ENCODE assay signal across 13 cellular contexts in the genomic region with DNA sequence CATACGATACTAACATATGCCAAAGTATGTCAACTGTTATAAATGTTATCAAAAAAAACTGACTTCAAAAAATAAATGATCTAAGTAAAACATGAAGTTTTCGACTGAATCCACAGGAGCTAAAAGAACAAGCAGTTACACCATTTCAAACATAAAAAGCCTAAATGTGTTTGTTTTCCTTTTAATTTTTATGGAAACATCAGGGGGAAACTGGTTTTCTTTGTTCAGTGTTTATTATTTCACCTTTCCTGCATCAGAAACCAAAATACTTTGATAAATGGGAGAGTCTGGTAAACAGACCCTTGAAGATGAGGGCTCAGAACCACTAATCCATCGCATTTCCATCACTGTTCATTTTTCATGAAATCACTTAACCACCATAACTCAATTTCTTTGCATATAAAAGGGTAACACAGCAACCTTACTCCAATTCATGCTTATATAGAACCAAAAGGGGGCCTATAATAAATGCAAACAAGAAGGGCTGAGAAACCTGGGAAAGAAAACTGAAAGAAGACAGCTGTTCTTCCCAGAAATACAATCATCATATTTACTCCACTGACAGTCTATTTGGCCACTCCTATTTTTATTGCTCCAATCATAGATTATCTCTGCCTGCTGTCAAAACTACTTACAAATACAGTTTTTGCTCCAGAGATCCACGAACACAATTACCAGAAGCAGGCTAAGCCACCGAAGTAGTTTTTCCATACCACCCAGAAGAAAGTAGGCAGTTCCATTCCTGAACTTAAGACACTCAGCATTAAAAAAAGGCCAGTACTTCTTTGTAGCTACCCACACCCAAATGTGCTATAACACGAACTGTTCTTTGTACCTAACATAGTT. TPM values are rescaled to one million over a fixed set of nuclear protein-coding genes. Genes with fewer than 3 reads are reported as not detected.
A peak's percentile ranks its signal among the peaks of the same experiment; 100 is the strongest.
DNase-seq lines count a peak whose midpoint lies in the region; ATAC-seq, FAIRE-seq and TF ChIP-seq lines count a peak whose summit lies in the region.
"Had no signal": no experiment of that assay in that cellular context is flagged by ENCODE, and none has a peak within 500 bp of the region (broad histone marks: within the 10 kb centered on the region; RNA-seq: fewer than 3 reads in every experiment).

No MANE protein-coding gene starts in this region.

- 19 to 30% methylated on average over 6 of the region's 6 CpGs for WGBS in body of pancreas, 2 donors
- WGBS in HepG2 (ENCODE audit: low lambda C conversion rate) = 87% methylated on average over 6 of the region's 6 CpGs

- H3K4me1 ChIP-seq in body of pancreas = peaks cover 49% of the 10 kb centered on the region
- peaks cover 6 to 12% of the 10 kb centered on the region in 2 donors for H3K4me1 ChIP-seq in kidney (ENCODE audit: control insufficient read depth in 1 of 2, insufficient read depth in 1 of 2, low read depth in 1 of 2, low read length in 2 of 2)
- H3K4me1 ChIP-seq in thoracic aorta (ENCODE audit: control insufficient read depth in 1 of 2, low read depth in 2 of 2) = peaks cover 21 to 56% of the 10 kb centered on the region in 2 donors
- 0 out of 2 replicates have a peak, but pooled peaks cover 7% of the 10 kb centered on the region for H3K4me1 ChIP-seq in HepG2 (ENCODE audit: insufficient read depth, low read length)

- no peak overlapping the region for H3K4me2 ChIP-seq in HepG2 (ENCODE audit: low read depth, low read length)

- TF ChIP-seq CTCF in body of pancreas (IDR thresholded peaks at IDR 0.05) = no peak
- no peak for TF ChIP-seq CTCF in kidney (IDR thresholded peaks at IDR 0.05; ENCODE audit: borderline replicate concordance, extremely low read depth, insufficient read depth)
- TF ChIP-seq CTCF in thoracic aorta (IDR thresholded peaks at IDR 0.05) = no peak
- TF ChIP-seq CTCF in HepG2 (CRISPR knock-in tag; IDR thresholded peaks at IDR 0.05) = no peak

- FAIRE-seq in kidney (lab: Jason Lieb, UNC) (no peak), HepG2 (lab: Jason Lieb, UNC) (no peak)

- intact Hi-C loops in body of pancreas (cut with DNase I) = no loop called here
- intact Hi-C loops in kidney (cut with DNase I) = no loop called here
- intact Hi-C loops in HepG2 (cut with micrococcal nuclease; ENCODE audit: unreplicated experiment) = no loop called here

- in situ Hi-C loops in HepG2 (cut with HindIII; ENCODE audit: extremely low pct_ligation_motif_present, low pct_unique_long_range_greater_than_20kb) = no loop called here

- peaks cover 37 to 56% (median 47%) of the 10 kb centered on the region in 3 donors for H3K4me1 Mint-ChIP-seq in IgD-negative memory B cell

- H3K9me3 ChIP-seq in body of pancreas = no peaks in the 10 kb centered on the region
- no peaks in the 10 kb centered on the region for H3K9me3 ChIP-seq in kidney (ENCODE audit: control insufficient read depth in 1 of 2, low read length in 2 of 2)
- no peaks in the 10 kb centered on the region for H3K9me3 ChIP-seq in thoracic aorta
- H3K9me3 ChIP-seq in HepG2 (ENCODE audit: low read length) = no peaks in the 10 kb centered on the region

- H3K9ac ChIP-seq in kidney (ENCODE audit: low read length in 2 of 2) (peak overlapping the region in 1 of 2 donors; percentile 23), HepG2 (ENCODE audit: insufficient read depth, low read depth, low read length) (no peak overlapping the region)

- H3K27me3 ChIP-seq in body of pancreas = no peaks in the 10 kb centered on the region
- H3K27me3 ChIP-seq in thoracic aorta (replicated peaks; ENCODE audit: insufficient read depth) = no peaks in the 10 kb centered on the region
- H3K27me3 ChIP-seq in HepG2 (ENCODE audit: control insufficient read depth in 1 of 2, insufficient read depth in 2 of 2, low read length in 2 of 2) = no peaks in the 10 kb centered on the region

- no peaks in the 10 kb centered on the region for H4K20me1 ChIP-seq in HepG2 (ENCODE audit: insufficient read depth, low read length)

- H3K9me3 Mint-ChIP-seq in IgD-negative memory B cell = no peaks in the 10 kb centered on the region

- peak overlapping the region; percentile 34 to 93 (median 56) for H3K4me3 Mint-ChIP-seq in IgD-negative memory B cell

- no peak for TF ChIP-seq RAD21 in HepG2 (CRISPR knock-in tag; IDR thresholded peaks at IDR 0.05)

- no peak overlapping the region for H2AFZ ChIP-seq in HepG2 (ENCODE audit: low read length)

- ATAC-seq in body of pancreas (no peak), thoracic aorta (ENCODE audit: insufficient number of reproducible peaks, low FRiP score, low read depth) (no peak), HepG2 (no peak)

- TF ChIP-seq POLR2A in body of pancreas (IDR thresholded peaks at IDR 0.05) (no peak), HepG2 (IDR thresholded peaks at IDR 0.05; ENCODE audit: insufficient read depth in 1 of 2, low read depth in 2 of 2, low read length in 2 of 2) (no peak)

- peak overlapping the region; percentile 79 to 95 (median 93) for H3K27ac Mint-ChIP-seq in IgD-negative memory B cell

- H3K36me3 ChIP-seq in body of pancreas (replicated peaks in 1 of 2; ENCODE audit: insufficient read depth in 1 of 2, low read depth in 2 of 2) (no peaks in the 10 kb centered on the region), kidney (ENCODE audit: control insufficient read depth in 1 of 2, insufficient read depth in 2 of 2, low read length in 2 of 2) (no peaks in the 10 kb centered on the region), thoracic aorta (no peaks in the 10 kb centered on the region), HepG2 (replicated peaks in 1 of 2; ENCODE audit: control insufficient read depth in 1 of 2, insufficient read depth in 2 of 2, low read length in 2 of 2) (peaks cover 0 to 2% of the 10 kb centered on the region in 2 experiments; a peak in 1 of 5 replicates)

- H3K79me2 ChIP-seq in HepG2 (ENCODE audit: insufficient read depth, low read length) = no peaks in the 10 kb centered on the region

- peak overlapping the region in 3 of 4 donors; percentile 29 to 40 (median 33) for H3K27ac ChIP-seq in body of pancreas
- H3K27ac ChIP-seq in kidney (ENCODE audit: low read depth in 2 of 2, low read length in 2 of 2) = peak overlapping the region; percentile 49 to 59
- peak overlapping the region in 1 of 2 donors; percentile 20 for H3K27ac ChIP-seq in thoracic aorta
- no peak overlapping the region for H3K27ac ChIP-seq in HepG2 (ENCODE audit: extremely low read length, insufficient read depth, low read length)

- BruUV-seq in HepG2 (replicated peaks; lab: Mats Ljungman, UMichigan) = no TSS peak

- POLR2A ChIA-PET in HepG2 (lab: Yijun Ruan, JAX) = no interaction called here

- TF ChIP-seq EP300 in HepG2 (IDR thresholded peaks at IDR 0.05; ENCODE audit: low read depth in 2 of 2, low read length in 2 of 2) (no peak), HepG2 (CRISPR knock-in tag; IDR thresholded peaks at IDR 0.05; ENCODE audit: borderline replicate concordance) (no peak)

- peaks cover 3% of the 10 kb centered on the region for H3K36me3 Mint-ChIP-seq in IgD-negative memory B cell

- no peak overlapping the region for H3K4me3 ChIP-seq in body of pancreas
- peak overlapping the region; percentile 25 to 37 for H3K4me3 ChIP-seq in kidney (ENCODE audit: low read length in 2 of 2)
- H3K4me3 ChIP-seq in thoracic aorta = peak overlapping the region; percentile 21
- no peak overlapping the region for H3K4me3 ChIP-seq in HepG2 (replicated peaks in 1 of 3; ENCODE audit: insufficient read depth in 1 of 3, low read depth in 2 of 3, low read length in 3 of 3)

- H3K27me3 Mint-ChIP-seq in IgD-negative memory B cell = peaks cover 6% of the 10 kb centered on the region

- no peak for DNase-seq in body of pancreas
- no peak for DNase-seq in kidney
- no peak for DNase-seq in thoracic aorta (ENCODE audit: low spot score)
- DNase-seq in amygdala (lab: John Stamatoyannopoulos, UW) = no peak
- DNase-seq in HepG2 (ENCODE audit: low spot score) = no peak
- DNase-seq in DMS79 (lab: John Stamatoyannopoulos, UW) = no peak
- DNase-seq in epidermal melanocyte (ENCODE audit: insufficient read length, low spot score) = no peak
- DNase-seq: cortex of kidney; islet precursor cell; NCI-H524; stimulated activated naive CD4-positive, alpha-beta T cell treated with Interleukin-2 at 50 U/mL for 16 hours; T-helper 9 cell had no signal

- CTCF ChIA-PET in HepG2 (lab: Yijun Ruan, JAX; ENCODE audit: low intra/inter-chr PET ratio, low total read pairs) = no interaction called here

RNA-seq across cellular contexts. Expression of a gene that starts 16.9 kb away (rescaled TPM):
- polyA plus RNA-seq in IgD-negative memory B cell = 5.0 TPM
- 10 to 100 TPM; 15.8 to 19.1 TPM for total RNA-seq in body of pancreas
- 19.8 TPM for total RNA-seq in kidney
- polyA plus RNA-seq in kidney (ENCODE audit: insufficient read depth, low read depth, low replicate concordance) = 1.2 TPM
- total RNA-seq in thoracic aorta = 1 to 10 TPM; 8.4 to 9.8 TPM
- 4.3 and 5.3 TPM in 2 replicates for total RNA-seq in HepG2 (2016; rRNA removed; fragmentation: Illumina TruSeq; extraction: Trizol)
- total RNA-seq in HepG2 (2016; cell fraction: cytosol; rRNA removed; fragmentation: Illumina TruSeq; extraction: Trizol; ENCODE audit: low read depth) = 4.7 and 6.1 TPM in 2 replicates
- total RNA-seq in HepG2 (2016; cell fraction: insoluble cytoplasmic fraction; rRNA removed; fragmentation: Illumina TruSeq; extraction: Trizol) = 4.1 and 4.3 TPM in 2 replicates
- 8.4 and 10.4 TPM in 2 replicates for total RNA-seq in HepG2 (2016; cell fraction: membrane; rRNA removed; fragmentation: Illumina TruSeq; extraction: Trizol)
- total RNA-seq in HepG2 (2016; cell fraction: nucleus; rRNA removed; fragmentation: Illumina TruSeq; extraction: Trizol) = 5.5 and 6.6 TPM in 2 replicates
- 1.1 and 2.2 TPM in 2 replicates for polyA plus RNA-seq in HepG2 (2011; rRNA removed)
- polyA plus RNA-seq in HepG2 (2011; cell fraction: cytosol; rRNA removed) = 0.79 and 0.92 TPM in 2 replicates
- polyA plus RNA-seq in HepG2 (2011; cell fraction: nucleus; rRNA removed) = 1.8 and 2.2 TPM in 2 replicates
- 1.1 TPM in 2 replicates for polyA plus RNA-seq in HepG2 (2012)
- polyA plus RNA-seq in HepG2 (2016; cell fraction: cytosol; fragmentation: Illumina TruSeq; extraction: Trizol; ENCODE audit: low read depth) = 0.14 and 0.34 TPM in 2 replicates
- 1.7 and 1.9 TPM in 2 replicates for polyA plus RNA-seq in HepG2 (2016; cell fraction: insoluble cytoplasmic fraction; fragmentation: Illumina TruSeq; extraction: Trizol; ENCODE audit: low read depth)
- polyA plus RNA-seq in HepG2 (2016; cell fraction: membrane; fragmentation: Illumina TruSeq; extraction: Trizol; ENCODE audit: low read depth) = 0.33 and 0.40 TPM in 2 replicates
- polyA plus RNA-seq in HepG2 (2016; cell fraction: nucleus; fragmentation: Illumina TruSeq; extraction: Trizol; ENCODE audit: insufficient read depth, low read depth) = 2.8 and 3.7 TPM in 2 replicates
- polyA minus RNA-seq in HepG2 (2011; rRNA and poly(A)+ RNA removed; ENCODE audit: low replicate concordance) = 1.9 and 7.0 TPM in 2 replicates
- polyA minus RNA-seq in HepG2 (2011; cell fraction: cytosol; rRNA and poly(A)+ RNA removed) = 4.3 and 4.8 TPM in 2 replicates
- polyA minus RNA-seq in HepG2 (2011; cell fraction: nucleus; rRNA and poly(A)+ RNA removed) = 11.8 and 12.5 TPM in 2 replicates

RNA-seq across cellular contexts. Expression of a gene that starts 17.3 kb away (rescaled TPM):
- polyA plus RNA-seq in IgD-negative memory B cell (21.5 TPM), kidney (ENCODE audit: insufficient read depth, low read depth, low replicate concordance) (24.8 TPM), HepG2 (2011; rRNA removed) (37.8 and 51.6 TPM in 2 replicates)
- total RNA-seq in body of pancreas (10 to 100 TPM; 50.8 to 56.4 TPM), kidney (69.0 TPM), thoracic aorta (100 to 1,000 TPM in 1 of 2 donors, 10 to 100 TPM in 1; 58.3 to 149 TPM), HepG2 (2016; rRNA removed; fragmentation: Illumina TruSeq; extraction: Trizol) (29.3 and 35.5 TPM in 2 replicates)
- 7.5 and 8.0 TPM in 2 replicates for total RNA-seq in HepG2 (2016; cell fraction: cytosol; rRNA removed; fragmentation: Illumina TruSeq; extraction: Trizol; ENCODE audit: low read depth)
- 32.6 and 33.9 TPM in 2 replicates for total RNA-seq in HepG2 (2016; cell fraction: insoluble cytoplasmic fraction; rRNA removed; fragmentation: Illumina TruSeq; extraction: Trizol)
- 18.5 and 18.7 TPM in 2 replicates for total RNA-seq in HepG2 (2016; cell fraction: membrane; rRNA removed; fragmentation: Illumina TruSeq; extraction: Trizol)
- 42.1 and 42.8 TPM in 2 replicates for total RNA-seq in HepG2 (2016; cell fraction: nucleus; rRNA removed; fragmentation: Illumina TruSeq; extraction: Trizol)
- 17.3 and 26.2 TPM in 2 replicates for polyA plus RNA-seq in HepG2 (2011; cell fraction: cytosol; rRNA removed)
- 14.3 and 17.8 TPM in 2 replicates for polyA plus RNA-seq in HepG2 (2011; cell fraction: nucleus; rRNA removed)
- polyA plus RNA-seq in HepG2 (2012) = 20.0 and 33.9 TPM in 2 replicates
- polyA plus RNA-seq in HepG2 (2016; cell fraction: cytosol; fragmentation: Illumina TruSeq; extraction: Trizol; ENCODE audit: low read depth) = 2.8 and 3.1 TPM in 2 replicates
- 23.2 and 28.2 TPM in 2 replicates for polyA plus RNA-seq in HepG2 (2016; cell fraction: insoluble cytoplasmic fraction; fragmentation: Illumina TruSeq; extraction: Trizol; ENCODE audit: low read depth)
- polyA plus RNA-seq in HepG2 (2016; cell fraction: membrane; fragmentation: Illumina TruSeq; extraction: Trizol; ENCODE audit: low read depth) = 7.9 and 8.0 TPM in 2 replicates
- polyA plus RNA-seq in HepG2 (2016; cell fraction: nucleus; fragmentation: Illumina TruSeq; extraction: Trizol; ENCODE audit: insufficient read depth, low read depth) = 32.9 and 35.3 TPM in 2 replicates
- polyA minus RNA-seq in HepG2 (2011; rRNA and poly(A)+ RNA removed; ENCODE audit: low replicate concordance) = 30.9 and 73.5 TPM in 2 replicates
- 18.0 and 25.5 TPM in 2 replicates for polyA minus RNA-seq in HepG2 (2011; cell fraction: cytosol; rRNA and poly(A)+ RNA removed)
- polyA minus RNA-seq in HepG2 (2011; cell fraction: nucleus; rRNA and poly(A)+ RNA removed) = 79.4 and 85.3 TPM in 2 replicates

Comparison
In these comparisons a context has a peak if more than half of its experiments do, and no peak if none do; other contexts are left out.
1. H3K4me3 ChIP-seq: peak in kidney (2 of 2) and thoracic aorta (single experiment); none in body of pancreas (0 of 2) and HepG2 (0 of 3).